ENCODE assay signal across 11 cellular contexts in genomic region chr10:133325761-133326463, GRCh38. TPM values are rescaled to one million over a fixed set of nuclear protein-coding genes. Genes with fewer than 3 reads are reported as not detected.
DNase-seq lines count a peak whose midpoint lies in the region; ATAC-seq and TF ChIP-seq lines count a peak whose summit lies in the region.
"Had no signal": no experiment of that assay in that cellular context is flagged by ENCODE, and none has a peak within 500 bp of the region (broad histone marks: within the 10 kb centered on the region; RNA-seq: fewer than 3 reads in every experiment).

No MANE protein-coding gene starts in this region.

- no peaks in the 10 kb centered on the region for H3K36me3 Mint-ChIP-seq in activated T-cell treated with anti-CD3 and anti-CD28 coated beads, Interleukin-2, amount 50 U/mL, for 4 hours (ENCODE audit: insufficient read depth)
- H3K36me3 Mint-ChIP-seq in endothelial cell (ENCODE audit: low read depth, unreplicated experiment): no peaks in the 10 kb centered on the region

- H3K9me3 Mint-ChIP-seq in activated T-cell treated with anti-CD3 and anti-CD28 coated beads, Interleukin-2, amount 50 U/mL, for 4 hours: no peaks in the 10 kb centered on the region
- H3K9me3 Mint-ChIP-seq in endothelial cell (ENCODE audit: unreplicated experiment): no peaks in the 10 kb centered on the region

- H3K27me3 Mint-ChIP-seq in activated T-cell treated with anti-CD3 and anti-CD28 coated beads, Interleukin-2, amount 50 U/mL, for 4 hours (ENCODE audit: low read depth): peaks cover 37% of the 10 kb centered on the region
- peaks cover 24% of the 10 kb centered on the region for H3K27me3 Mint-ChIP-seq in endothelial cell (ENCODE audit: unreplicated experiment)

- peaks cover 8% of the 10 kb centered on the region for H3K4me1 Mint-ChIP-seq in activated T-cell treated with anti-CD3 and anti-CD28 coated beads, Interleukin-2, amount 50 U/mL, for 4 hours (ENCODE audit: low read depth)
- H3K4me1 Mint-ChIP-seq in endothelial cell (ENCODE audit: unreplicated experiment): no peaks in the 10 kb centered on the region

- in situ Hi-C loops in GM13977 (cut with MboI; ENCODE audit: low pct_unique_long_range_greater_than_20kb, low sequenced_read_pairs, unreplicated experiment): no loop called here
- in situ Hi-C loops in gastrocnemius medialis (cut with MboI; ENCODE audit: low sequenced_read_pairs in 4 of 4): no loop called here

- H3K27ac ChIP-seq in right cardiac atrium (ENCODE audit: low read length) (no peak overlapping the region), gastrocnemius medialis (no peak overlapping the region)
- H3K27ac ChIP-seq: SJSA1 had no signal

- H3K4me1 ChIP-seq in right cardiac atrium (ENCODE audit: control insufficient read depth, insufficient read depth, low read length) (no peaks in the 10 kb centered on the region), gastrocnemius medialis (peaks cover 0 to 6% of the 10 kb centered on the region in 2 donors)

- TF ChIP-seq POLR2A in gastrocnemius medialis (IDR thresholded peaks at IDR 0.05): no peak

- H3K9me3 ChIP-seq in right cardiac atrium (ENCODE audit: control insufficient read depth, low read length) (no peaks in the 10 kb centered on the region), gastrocnemius medialis (no peaks in the 10 kb centered on the region)
- H3K9me3 ChIP-seq: SJSA1 had no signal

- ATAC-seq in activated T-cell treated with anti-CD3 and anti-CD28 coated beads, Interleukin-2, amount 50 U/mL, for 4 hours: peak in 1 of 2 donors; percentile 40
- no peak for ATAC-seq in right cardiac atrium
- ATAC-seq in gastrocnemius medialis: no peak

- intact Hi-C loops in right cardiac atrium (cut with DNase I) (loop anchor here in 1 of 4 donors (5.0 to 10.0 kb wide), 2 partner anchors 199 to 281 kb away; partner anchors contain the start of gene CYP2E1), gastrocnemius medialis (cut with DNase I; ENCODE audit: low total_unique reads) (loop anchor here (10.0 kb wide), 1 partner anchor 199 kb away; the partner anchor contains the start of gene CYP2E1)

- TF ChIP-seq CTCF in GM13977 (IDR thresholded peaks at IDR 0.05; ENCODE audit: extremely low read depth, insufficient read depth, missing control alignments): no peak
- no peak for TF ChIP-seq CTCF in gastrocnemius medialis (IDR thresholded peaks at IDR 0.05 in 4 of 5, conservative IDR thresholded peaks at IDR 0.05 in 1 of 5)
- TF ChIP-seq CTCF in endothelial cell (IDR thresholded peaks at IDR 0.05; ENCODE audit: unreplicated experiment): no peak

- no peaks in the 10 kb centered on the region for H3K36me3 ChIP-seq in gastrocnemius medialis
- H3K36me3 ChIP-seq: SJSA1 had no signal

- DNase-seq in GM13977 (ENCODE audit: low spot score) (peak; percentile 29), right cardiac atrium (peak in 2 of 3 donors; percentile 50 to 59), gastrocnemius medialis (no peak), endothelial cell (ENCODE audit: low spot score) (no peak), NAMALWA (ENCODE audit: low spot score) (no peak), putamen (ENCODE audit: low spot score) (no peak)
- no peak for DNase-seq in activated T-cell treated with anti-CD3 and anti-CD28 coated beads, Interleukin-2, amount 50 U/mL, for 4 hours
- DNase-seq in stimulated activated CD8-positive, alpha-beta memory T cell treated with anti-CD3 and anti-CD28 coated beads, Interleukin-4, amount 100 ng/mL, for 48 hours: no peak
- DNase-seq: cortex of kidney; stimulated activated CD4-positive, alpha-beta T cell treated with anti-CD3 and anti-CD28 coated beads, Interleukin-12 subunit alpha, Interleukin-12 subunit beta, amount 100 ng/mL, for 4 hours had no signal

- H3K4me3 ChIP-seq in right cardiac atrium (ENCODE audit: low read length): peak overlapping the region; percentile 40
- peak overlapping the region in 3 of 4 donors; percentile 36 to 44 (median 41) for H3K4me3 ChIP-seq in gastrocnemius medialis
- H3K4me3 ChIP-seq: SJSA1 had no signal

- H3K27ac Mint-ChIP-seq in endothelial cell (ENCODE audit: unreplicated experiment): no peak overlapping the region

- H3K27me3 ChIP-seq in right cardiac atrium (ENCODE audit: control insufficient read depth, insufficient read depth) (no peaks in the 10 kb centered on the region), gastrocnemius medialis (peaks cover 51 to 74% (median 53%) of the 10 kb centered on the region in 3 donors)

- H3K4me3 Mint-ChIP-seq in activated T-cell treated with anti-CD3 and anti-CD28 coated beads, Interleukin-2, amount 50 U/mL, for 4 hours: peak overlapping the region; percentile 75
- no peak overlapping the region for H3K4me3 Mint-ChIP-seq in endothelial cell (ENCODE audit: unreplicated experiment)

- 5% methylated on average over 66 of the region's 66 CpGs for WGBS in right cardiac atrium

RNA-seq across cellular contexts. Expression of gene CALY, which starts 10.8 kb away (rescaled TPM):
- total RNA-seq in activated T-cell treated with anti-CD3 and anti-CD28 coated beads, Interleukin-2, amount 50 U/mL, for 4 hours: not detected
- not detected for total RNA-seq in right cardiac atrium
- 0.18 TPM for polyA plus RNA-seq in right cardiac atrium
- total RNA-seq in gastrocnemius medialis: not detected
- total RNA-seq in endothelial cell (ENCODE audit: unreplicated experiment): not detected
- total RNA-seq: SJSA1 had no signal

RNA-seq across cellular contexts. Expression of gene ZNF511, which starts 17.2 kb away (rescaled TPM):
- 100 to 1,000 TPM in 1 of 3 donors, 10 to 100 TPM in 2; 84.4 to 117 (median 97.3) TPM for total RNA-seq in activated T-cell treated with anti-CD3 and anti-CD28 coated beads, Interleukin-2, amount 50 U/mL, for 4 hours
- 10 to 100 TPM; 40.2 to 51.8 (median 49.2) TPM for total RNA-seq in right cardiac atrium
- polyA plus RNA-seq in right cardiac atrium: 60.8 TPM
- total RNA-seq in gastrocnemius medialis: 10 to 100 TPM; 25.0 to 49.5 (median 41.9) TPM
- total RNA-seq in endothelial cell (ENCODE audit: unreplicated experiment): 18.6 TPM

RNA-seq across cellular contexts. Expression of gene TUBGCP2, which starts 17.2 kb away (rescaled TPM):
- total RNA-seq in activated T-cell treated with anti-CD3 and anti-CD28 coated beads, Interleukin-2, amount 50 U/mL, for 4 hours: 10 to 100 TPM; 59.6 to 67.9 (median 62.6) TPM
- 10 to 100 TPM; 34.9 to 45.9 (median 37.4) TPM for total RNA-seq in right cardiac atrium
- 23.0 TPM for polyA plus RNA-seq in right cardiac atrium
- total RNA-seq in gastrocnemius medialis: 10 to 100 TPM; 21.5 to 43.8 (median 36.5) TPM
- total RNA-seq in endothelial cell (ENCODE audit: unreplicated experiment): 50.7 TPM

RNA-seq across cellular contexts. Expression of gene PRAP1, which starts 21.3 kb away (rescaled TPM):
- total RNA-seq in activated T-cell treated with anti-CD3 and anti-CD28 coated beads, Interleukin-2, amount 50 U/mL, for 4 hours: not detected
- total RNA-seq in right cardiac atrium: not detected
- polyA plus RNA-seq in right cardiac atrium: not detected
- 1 to 10 TPM in 2 of 4 donors, under 1 TPM in 1, not detected in 1; 0.59 to 1.4 (median 1.1) TPM for total RNA-seq in gastrocnemius medialis
- total RNA-seq in endothelial cell (ENCODE audit: unreplicated experiment): not detected
- total RNA-seq: SJSA1 had no signal

RNA-seq across cellular contexts. Expression of gene FUOM, which starts 31.9 kb away (rescaled TPM):
- 10 to 100 TPM; 40.7 to 47.4 (median 46.6) TPM for total RNA-seq in activated T-cell treated with anti-CD3 and anti-CD28 coated beads, Interleukin-2, amount 50 U/mL, for 4 hours
- total RNA-seq in right cardiac atrium (10 to 100 TPM; 19.7 to 25.0 (median 21.8) TPM), gastrocnemius medialis (1 to 10 TPM; 3.2 to 8.9 (median 5.6) TPM), endothelial cell (ENCODE audit: unreplicated experiment) (8.9 TPM)
- 26.9 TPM for polyA plus RNA-seq in right cardiac atrium

Comparison
In these comparisons a context has a peak if more than half of its experiments do, and no peak if none do; other contexts are left out.
1. DNase-seq: peak in GM13977 (single experiment) and right cardiac atrium (2 of 3); none in activated T-cell treated with anti-CD3 and anti-CD28 coated beads, Interleukin-2, amount 50 U/mL, for 4 hours (single experiment), gastrocnemius medialis (0 of 2), endothelial cell (single experiment), NAMALWA (single experiment), putamen (single experiment) and stimulated activated CD8-positive, alpha-beta memory T cell treated with anti-CD3 and anti-CD28 coated beads, Interleukin-4, amount 100 ng/mL, for 48 hours (single experiment).